In genomic region chr22:20554824-20555223, GRCh38 we compare ENCODE assay signal across 1 cellular context.
TF ChIP-seq lines count a peak whose summit lies in the region.

No MANE protein-coding gene starts in this region.

TF ChIP-seq in WTC11, 78 proteins besides CTCF, POLR2A, EP300 and RAD21 (continued from another document):
- TF ChIP-seq ZNF138 (CRISPR knock-in tag; conservative IDR thresholded peaks at IDR 0.05) (no peak), PREB (CRISPR knock-in tag; IDR thresholded peaks at IDR 0.05; ENCODE audit: borderline replicate concordance) (no peak), CDX4 (CRISPR knock-in tag; IDR thresholded peaks at IDR 0.05; ENCODE audit: borderline replicate concordance) (no peak), MAX (CRISPR knock-in tag; IDR thresholded peaks at IDR 0.05) (no peak)
